Comparison of ENCODE assay signal across 17 cellular contexts in genomic region chr1:235834620-235835019, GRCh38. TPM values are rescaled to one million over a fixed set of nuclear protein-coding genes. Genes with fewer than 3 reads are reported as not detected.
DNase-seq lines count a peak whose midpoint lies in the region; ATAC-seq and TF ChIP-seq lines count a peak whose summit lies in the region.
"Had no signal": no experiment of that assay in that cellular context is flagged by ENCODE, and none has a peak within 500 bp of the region (broad histone marks: within the 10 kb centered on the region; RNA-seq: fewer than 3 reads in every experiment).

No MANE protein-coding gene starts in this region.

- H3K18ac ChIP-seq in mesenchymal stem cell (ENCODE audit: low read depth in 1 of 2, low read length in 2 of 2): no peak overlapping the region

- intact Hi-C loops in left ventricle myocardium superior (cut with micrococcal nuclease): no loop called here

- H3K14ac ChIP-seq in mesenchymal stem cell (ENCODE audit: low read length in 2 of 2): no peak overlapping the region

- H3K36me3 ChIP-seq in right atrium auricular region (no peaks in the 10 kb centered on the region), mesenchymal stem cell (ENCODE audit: control insufficient read depth in 1 of 2, insufficient read depth in 2 of 2, low read depth in 1 of 2, low read length in 2 of 2) (peaks cover 0 to 21% of the 10 kb centered on the region in 2 experiments), GM23338 (ENCODE audit: insufficient read depth) (no peaks in the 10 kb centered on the region)
- H3K36me3 ChIP-seq: prostate gland had no signal

- no peak overlapping the region for H3K4me3 Mint-ChIP-seq in GM23338
- H3K4me3 Mint-ChIP-seq: effector memory CD8-positive, alpha-beta T cell had no signal

- no peak overlapping the region for H3K23ac ChIP-seq in mesenchymal stem cell (ENCODE audit: low read length in 2 of 2)

- H3K4ac ChIP-seq in mesenchymal stem cell (ENCODE audit: low read depth in 1 of 2, low read length in 2 of 2): no peak overlapping the region

- peaks cover 0 to 17% of the 10 kb centered on the region in 2 donors for H3K4me1 ChIP-seq in right atrium auricular region
- peaks cover 1% of the 10 kb centered on the region for H3K4me1 ChIP-seq in mesenchymal stem cell (ENCODE audit: control insufficient read depth, insufficient read depth, low read depth, low read length)
- no peaks in the 10 kb centered on the region for H3K4me1 ChIP-seq in GM23338 (ENCODE audit: insufficient read depth)
- H3K4me1 ChIP-seq: BLaER1, prostate gland had no signal

- no peaks in the 10 kb centered on the region for H3K4me1 Mint-ChIP-seq in GM23338

- no peaks in the 10 kb centered on the region for H4K20me1 ChIP-seq in GM23338 (replicated peaks; ENCODE audit: insufficient read depth)
- H4K20me1 ChIP-seq: BLaER1 had no signal

- H2BK15ac ChIP-seq in mesenchymal stem cell (ENCODE audit: low read depth, poor library complexity, severe bottlenecking): no peak overlapping the region

- no peaks in the 10 kb centered on the region for H3K79me2 ChIP-seq in GM23338 (replicated peaks; ENCODE audit: insufficient read depth)

- H3K27ac ChIP-seq in right atrium auricular region (no peak overlapping the region), mesenchymal stem cell (ENCODE audit: low read length, poor library complexity, severe bottlenecking) (no peak overlapping the region), GM23338 (ENCODE audit: low read depth) (no peak overlapping the region)
- H3K27ac ChIP-seq: BLaER1 had no signal

- no peak overlapping the region for H2BK120ac ChIP-seq in mesenchymal stem cell (ENCODE audit: low read depth, low read length)

- no peaks in the 10 kb centered on the region for H3K27me3 Mint-ChIP-seq in GM23338 (ENCODE audit: insufficient read depth, low read depth, poor library complexity)
- H3K27me3 Mint-ChIP-seq: effector memory CD8-positive, alpha-beta T cell had no signal

- H3K9me3 Mint-ChIP-seq in GM23338: no peaks in the 10 kb centered on the region
- H3K9me3 Mint-ChIP-seq: effector memory CD8-positive, alpha-beta T cell had no signal

- peak; percentile 64 for ATAC-seq in left ventricle myocardium superior
- ATAC-seq in GM23338: no peak
- ATAC-seq: effector memory CD8-positive, alpha-beta T cell had no signal

- H3K79me1 ChIP-seq in mesenchymal stem cell (replicated peaks; ENCODE audit: low read length, poor library complexity, severe bottlenecking): peaks cover 1% of the 10 kb centered on the region

- no peak for TF ChIP-seq CTCF in right atrium auricular region (IDR thresholded peaks at IDR 0.05)
- no peak for TF ChIP-seq CTCF in GM13977 (IDR thresholded peaks at IDR 0.05; ENCODE audit: extremely low read depth, insufficient read depth, missing control alignments)
- TF ChIP-seq CTCF in GM23338 (conservative IDR thresholded peaks at IDR 0.05; ENCODE audit: low read depth in 2 of 2): no peak

- no peak overlapping the region for H2BK12ac ChIP-seq in mesenchymal stem cell (ENCODE audit: low read length in 2 of 2)

- H2AFZ ChIP-seq in mesenchymal stem cell (ENCODE audit: low read depth, low read length) (no peak overlapping the region), GM23338 (no peak overlapping the region)

- H2BK5ac ChIP-seq in mesenchymal stem cell (ENCODE audit: low read depth, low read length, poor library complexity, severe bottlenecking): no peak overlapping the region

- H4K91ac ChIP-seq in mesenchymal stem cell (ENCODE audit: low read length): no peak overlapping the region

- no peak overlapping the region for H2AK5ac ChIP-seq in mesenchymal stem cell (ENCODE audit: low read length, severe bottlenecking)

- H4K8ac ChIP-seq in mesenchymal stem cell (ENCODE audit: low read length): no peak overlapping the region

- H3K27me3 ChIP-seq in right atrium auricular region (no peaks in the 10 kb centered on the region), mesenchymal stem cell (ENCODE audit: control insufficient read depth in 1 of 2, insufficient read depth in 1 of 2, low read length in 2 of 2) (no peaks in the 10 kb centered on the region), GM23338 (ENCODE audit: insufficient read depth) (no peaks in the 10 kb centered on the region)
- H3K27me3 ChIP-seq: BLaER1, body of pancreas, spleen had no signal

- no peak overlapping the region for H3K4me3 ChIP-seq in right atrium auricular region
- H3K4me3 ChIP-seq in mesenchymal stem cell (ENCODE audit: insufficient read depth in 1 of 2, low read depth in 1 of 2, low read length in 2 of 2): no peak overlapping the region
- H3K4me3 ChIP-seq in GM23338: no peak overlapping the region
- H3K4me3 ChIP-seq: BLaER1, body of pancreas, prostate gland, spleen had no signal

- DNase-seq in left ventricle myocardium superior (no peak), right atrium auricular region (ENCODE audit: low spot score) (no peak), NCI-H526 (lab: John Stamatoyannopoulos, UW) (peak; percentile 31 to 76), mesenchymal stem cell (no peak), GM13977 (ENCODE audit: low spot score) (no peak), GM23338 (ENCODE audit: low spot score) (no peak), NCI-H82 (lab: John Stamatoyannopoulos, UW) (no peak), OCI-M2 (lab: John Stamatoyannopoulos, UW; ENCODE audit: unreplicated experiment) (no peak)
- DNase-seq: activated CD8-positive, alpha-beta memory T cell treated with anti-CD3 and anti-CD28 coated beads, Interleukin-2, amount 50 U/mL, for 48 hours; effector memory CD8-positive, alpha-beta T cell; HCEC 1CT; NCI-H1436; SIG-M5; spleen had no signal

- peak overlapping the region; percentile 33 for H3K9ac ChIP-seq in mesenchymal stem cell (ENCODE audit: low read length)
- H3K9ac ChIP-seq: BLaER1 had no signal

- in situ Hi-C loops in GM13977 (cut with MboI; ENCODE audit: low pct_unique_long_range_greater_than_20kb, low sequenced_read_pairs, unreplicated experiment): no loop called here

- H3F3A ChIP-seq in GM23338 (replicated peaks; ENCODE audit: low read depth): no peaks in the 10 kb centered on the region

- H3K36me3 Mint-ChIP-seq in GM23338 (ENCODE audit: low read depth): no peaks in the 10 kb centered on the region

- no peak overlapping the region for H3K27ac Mint-ChIP-seq in GM23338

- H3K9me3 ChIP-seq in right atrium auricular region (no peaks in the 10 kb centered on the region), mesenchymal stem cell (ENCODE audit: control insufficient read depth, low read length) (no peaks in the 10 kb centered on the region)
- H3K9me3 ChIP-seq: BLaER1, body of pancreas, prostate gland, spleen had no signal

- no peak overlapping the region for H3K4me2 ChIP-seq in mesenchymal stem cell (ENCODE audit: low read length, poor library complexity, severe bottlenecking)
- no peak overlapping the region for H3K4me2 ChIP-seq in GM23338
- H3K4me2 ChIP-seq: BLaER1 had no signal

- H3K9me2 ChIP-seq in GM23338 (ENCODE audit: insufficient read depth): no peaks in the 10 kb centered on the region

- WGBS in mesenchymal stem cell: 85% methylated on average over 6 of the region's 6 CpGs

TF ChIP-seq in GM23338, 12 proteins besides CTCF, POLR2A, EP300 and RAD21:
- TF ChIP-seq JUNB (IDR thresholded peaks at IDR 0.05; ENCODE audit: unreplicated experiment) (no peak), NANOG (IDR thresholded peaks at IDR 0.05; ENCODE audit: borderline replicate concordance) (no peak), ZNF331 (CRISPR knock-in tag; IDR thresholded peaks at IDR 0.05; ENCODE audit: low read depth) (no peak)

RNA-seq across cellular contexts. Expression of gene LYST, which starts 32.1 kb away (rescaled TPM):
- 11.9 TPM for total RNA-seq in left ventricle myocardium superior
- 10 to 100 TPM in 1 of 2 donors, 1 to 10 TPM in 1; 7.3 to 13.0 TPM for total RNA-seq in right atrium auricular region
- 4.3 TPM for polyA plus RNA-seq in mesenchymal stem cell (2013, experiment 1 of 2)
- 5.7 TPM for polyA plus RNA-seq in mesenchymal stem cell (2013, experiment 2 of 2)
- 0.16 and 1.0 TPM in 2 replicates for total RNA-seq in GM23338 (2014; rRNA removed; shearing (Covaris generic))
- 0.14 and 0.21 TPM in 2 replicates for polyA plus RNA-seq in GM23338 (2016; fragmentation: Nextera tagmentation; extraction: Ambion mirVana)

Comparison
In these comparisons a context has a peak if more than half of its experiments do, and no peak if none do; other contexts are left out.
1. DNase-seq: peak in NCI-H526 (2 of 2); none in left ventricle myocardium superior (single experiment), right atrium auricular region (single experiment), mesenchymal stem cell (single experiment), GM13977 (single experiment), GM23338 (single experiment), NCI-H82 (single experiment) and OCI-M2 (single experiment).